Comparison of ENCODE assay signal across 31 cellular contexts in the genomic region with DNA sequence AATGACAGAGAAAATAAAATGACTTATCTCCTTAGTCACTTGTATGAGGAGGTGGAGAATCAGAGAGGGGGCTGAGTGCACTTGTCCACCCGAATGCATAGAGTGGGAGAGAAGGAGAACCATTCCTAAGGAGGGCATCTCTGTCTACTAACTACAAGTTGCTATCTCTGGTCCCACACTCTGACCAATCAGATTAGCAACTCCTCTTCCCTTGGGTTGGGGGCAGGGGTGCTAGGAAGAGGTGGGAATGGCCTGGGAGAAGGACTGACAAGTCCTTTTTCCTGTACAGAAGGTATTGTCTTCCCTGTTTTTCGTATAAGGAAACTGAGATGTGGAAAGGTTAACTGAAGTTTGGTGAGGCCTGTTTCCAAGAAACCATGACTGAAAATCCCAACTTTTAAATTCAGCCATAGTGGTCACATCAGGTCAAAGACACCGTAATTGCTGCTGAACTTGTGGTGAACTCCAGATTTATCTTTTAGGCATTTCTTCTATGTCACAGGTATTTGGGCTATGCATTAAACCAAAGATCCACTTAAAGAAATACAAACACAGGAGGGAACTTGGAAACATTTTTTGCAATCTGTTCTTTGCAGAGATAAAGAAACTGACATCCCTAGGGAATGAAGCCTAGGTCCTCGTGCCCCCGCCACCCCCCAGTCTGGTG.
DNase-seq lines count a peak whose midpoint lies in the region; ATAC-seq, FAIRE-seq and TF ChIP-seq lines count a peak whose summit lies in the region.
"Had no signal": no experiment of that assay in that cellular context is flagged by ENCODE, and none has a peak within 500 bp of the region (broad histone marks: within the 10 kb centered on the region; RNA-seq: fewer than 3 reads in every experiment).

No MANE protein-coding gene starts in this region.

- no peaks in the 10 kb centered on the region for H3K36me3 Mint-ChIP-seq in astrocyte (ENCODE audit: low read depth, unreplicated experiment)
- H3K36me3 Mint-ChIP-seq in CD8-positive, alpha-beta memory T cell: peaks cover 0 to 6% (median 0%) of the 10 kb centered on the region in 3 donors
- H3K36me3 Mint-ChIP-seq: natural killer cell treated with Interleukin-12 subunit alpha and Interleukin-12 subunit beta and Interleukin-15 and Interleukin-18, amount 100 ng/mL, for 72 hours had no signal

- no peaks in the 10 kb centered on the region for H3K27me3 ChIP-seq in cardiac muscle cell
- H3K27me3 ChIP-seq in left ventricle myocardium inferior (ENCODE audit: low read depth): no peaks in the 10 kb centered on the region
- no peaks in the 10 kb centered on the region for H3K27me3 ChIP-seq in astrocyte (ENCODE audit: insufficient read depth, low read length)
- no peaks in the 10 kb centered on the region for H3K27me3 ChIP-seq in CD8-positive, alpha-beta memory T cell (ENCODE audit: insufficient read depth, low read length, poor library complexity, severe bottlenecking)
- H3K27me3 ChIP-seq: ascending aorta, upper lobe of right lung had no signal

- CTCF ChIA-PET in CD8-positive, alpha-beta memory T cell (lab: Charles Lee): interaction anchor here (0.8 kb wide), 1 partner anchor 899 kb away, joined by 3 read pairs; no protein-coding TSS in a partner anchor

- H3K4me2 ChIP-seq in astrocyte (ENCODE audit: low read length): peak overlapping the region; percentile 20

- ATAC-seq in GM19324 (IDR thresholded peaks at IDR 0.05; ENCODE audit: low FRiP score, unreplicated experiment) (no peak), GM21576 (IDR thresholded peaks at IDR 0.05; ENCODE audit: unreplicated experiment) (no peak)
- ATAC-seq: esophagus mucosa; HCT116; lower lobe of right lung; natural killer cell treated with Interleukin-12 subunit alpha and Interleukin-12 subunit beta and Interleukin-15 and Interleukin-18, amount 100 ng/mL, for 72 hours; upper lobe of right lung had no signal

- H4K20me1 ChIP-seq in astrocyte (ENCODE audit: insufficient read depth, low read length): no peaks in the 10 kb centered on the region

- POLR2A ChIA-PET in CD8-positive, alpha-beta memory T cell (lab: Charles Lee): no interaction called here

- no peaks in the 10 kb centered on the region for H3K79me2 ChIP-seq in astrocyte (ENCODE audit: insufficient read depth, low read length)

- H3K4me1 Mint-ChIP-seq in astrocyte (ENCODE audit: low read depth, unreplicated experiment): peaks cover 21% of the 10 kb centered on the region
- H3K4me1 Mint-ChIP-seq in CD8-positive, alpha-beta memory T cell: peaks cover 0 to 7% (median 2%) of the 10 kb centered on the region in 3 donors

- peak overlapping the region; percentile 8 for H3K9ac ChIP-seq in astrocyte (ENCODE audit: low read length)

- H3K4me1 ChIP-seq in cardiac muscle cell (ENCODE audit: low read depth): peaks cover 24% of the 10 kb centered on the region
- peaks cover 27% of the 10 kb centered on the region for H3K4me1 ChIP-seq in left ventricle myocardium inferior
- H3K4me1 ChIP-seq in astrocyte (ENCODE audit: insufficient read depth, low read length): peaks cover 42% of the 10 kb centered on the region
- peaks cover 12% of the 10 kb centered on the region for H3K4me1 ChIP-seq in CD8-positive, alpha-beta memory T cell (ENCODE audit: insufficient read depth, low read length)
- H3K4me1 ChIP-seq: ascending aorta, lower lobe of right lung, upper lobe of right lung had no signal

- H2AFZ ChIP-seq in astrocyte (ENCODE audit: low read depth, low read length): no peak overlapping the region

- TF ChIP-seq CTCF in cardiac muscle cell (IDR thresholded peaks at IDR 0.05; ENCODE audit: low read depth, low read length) (no peak), left ventricle myocardium inferior (IDR thresholded peaks at IDR 0.05; ENCODE audit: borderline replicate concordance) (no peak), astrocyte (IDR thresholded peaks at IDR 0.05; ENCODE audit: insufficient read depth, low read depth, low read length) (no peak)

- H3K27me3 Mint-ChIP-seq in astrocyte (ENCODE audit: low read depth, unreplicated experiment): peaks cover 9% of the 10 kb centered on the region
- H3K27me3 Mint-ChIP-seq in CD8-positive, alpha-beta memory T cell: no peaks in the 10 kb centered on the region
- H3K27me3 Mint-ChIP-seq: activated naive CD8-positive, alpha-beta T cell treated with anti-CD3 and anti-CD28 coated beads for 36 hours; CD4-positive, alpha-beta T cell; natural killer cell treated with Interleukin-12 subunit alpha and Interleukin-12 subunit beta and Interleukin-15 and Interleukin-18, amount 100 ng/mL, for 72 hours had no signal

- H3K4me3 ChIP-seq in cardiac muscle cell (no peak overlapping the region), left ventricle myocardium inferior (no peak overlapping the region), astrocyte (ENCODE audit: insufficient read depth, low read depth, low read length) (no peak overlapping the region)
- H3K4me3 ChIP-seq in CD8-positive, alpha-beta memory T cell (ENCODE audit: low read length): no peak overlapping the region
- H3K4me3 ChIP-seq: ascending aorta, lower lobe of right lung, skin epidermis, upper lobe of right lung had no signal

- H3K4me3 Mint-ChIP-seq in astrocyte (ENCODE audit: unreplicated experiment): no peak overlapping the region
- no peak overlapping the region for H3K4me3 Mint-ChIP-seq in CD8-positive, alpha-beta memory T cell
- H3K4me3 Mint-ChIP-seq: activated naive CD8-positive, alpha-beta T cell treated with anti-CD3 and anti-CD28 coated beads for 36 hours; CD4-positive, alpha-beta T cell; natural killer cell treated with Interleukin-12 subunit alpha and Interleukin-12 subunit beta and Interleukin-15 and Interleukin-18, amount 100 ng/mL, for 72 hours had no signal

- intact Hi-C loops in left ventricle myocardium inferior (cut with micrococcal nuclease): no loop called here

- H3K27ac ChIP-seq in cardiac muscle cell (peak overlapping the region; percentile 83), left ventricle myocardium inferior (replicated peaks) (no peak overlapping the region), astrocyte (ENCODE audit: low read depth, low read length) (peak overlapping the region; percentile 67)
- no peak overlapping the region for H3K27ac ChIP-seq in CD8-positive, alpha-beta memory T cell (ENCODE audit: low read depth, low read length)
- H3K27ac ChIP-seq: ascending aorta, lower lobe of right lung, skin epidermis, upper lobe of right lung, VCaP had no signal

- H3K9me3 ChIP-seq in cardiac muscle cell (ENCODE audit: low read depth) (no peaks in the 10 kb centered on the region), left ventricle myocardium inferior (replicated peaks) (no peaks in the 10 kb centered on the region), astrocyte (ENCODE audit: insufficient read depth, low read depth, low read length) (no peaks in the 10 kb centered on the region)
- no peaks in the 10 kb centered on the region for H3K9me3 ChIP-seq in CD8-positive, alpha-beta memory T cell (ENCODE audit: low read length)
- H3K9me3 ChIP-seq: ascending aorta, lower lobe of right lung, upper lobe of right lung had no signal

- H3K36me3 ChIP-seq in cardiac muscle cell: no peaks in the 10 kb centered on the region
- no peaks in the 10 kb centered on the region for H3K36me3 ChIP-seq in left ventricle myocardium inferior
- H3K36me3 ChIP-seq in astrocyte (ENCODE audit: insufficient read depth, low read length): no peaks in the 10 kb centered on the region
- H3K36me3 ChIP-seq in CD8-positive, alpha-beta memory T cell (ENCODE audit: insufficient read depth, low read length): no peaks in the 10 kb centered on the region
- H3K36me3 ChIP-seq: ascending aorta, lower lobe of right lung, upper lobe of right lung had no signal

- FAIRE-seq in astrocyte (lab: Jason Lieb, UNC): no peak
- FAIRE-seq: frontal cortex, GM12892 had no signal

- DNase-seq in cardiac muscle cell (ENCODE audit: low read depth in 1 of 2, low spot score in 1 of 2) (peak; percentile 53 to 56), left ventricle myocardium inferior (no peak), astrocyte (ENCODE audit: low read depth) (peak; percentile 83), iris pigment epithelial cell (ENCODE audit: low read depth) (peak; percentile 80), activated gamma-delta T cell treated with Interleukin-2 at 50 U/mL for 16 hours (no peak)
- no peak for DNase-seq in CD8-positive, alpha-beta memory T cell
- DNase-seq: 8988T; activated CD4-positive, alpha-beta T cell treated with anti-CD3 and anti-CD28 coated beads for 4 hours; activated effector memory CD4-positive, alpha-beta T cell treated with Interleukin-2 at 50 U/mL for 16 hours; activated naive CD8-positive, alpha-beta T cell treated with anti-CD3 and anti-CD28 coated beads for 36 hours; activated T-cell treated with anti-CD3 and anti-CD28 coated beads, Interleukin-2, amount 50 U/mL, for 1 hour; CD4-positive, alpha-beta T cell; central memory CD4-positive, alpha-beta T cell; Kasumi-1; lower lobe of right lung; NCI-H146; NCI-H82; SIG-M5; stimulated activated naive CD4-positive, alpha-beta T cell; T1000; upper lobe of right lung had no signal

- H3K27ac Mint-ChIP-seq in astrocyte (ENCODE audit: unreplicated experiment): no peak overlapping the region
- H3K27ac Mint-ChIP-seq in CD8-positive, alpha-beta memory T cell: no peak overlapping the region
- H3K27ac Mint-ChIP-seq: activated naive CD8-positive, alpha-beta T cell treated with anti-CD3 and anti-CD28 coated beads for 36 hours; CD4-positive, alpha-beta T cell; natural killer cell treated with Interleukin-12 subunit alpha and Interleukin-12 subunit beta and Interleukin-15 and Interleukin-18, amount 100 ng/mL, for 72 hours had no signal

- peaks cover 5% of the 10 kb centered on the region for H3K9me3 Mint-ChIP-seq in astrocyte (ENCODE audit: unreplicated experiment)
- no peaks in the 10 kb centered on the region for H3K9me3 Mint-ChIP-seq in CD8-positive, alpha-beta memory T cell
- H3K9me3 Mint-ChIP-seq: activated naive CD8-positive, alpha-beta T cell treated with anti-CD3 and anti-CD28 coated beads for 36 hours; CD4-positive, alpha-beta T cell; natural killer cell treated with Interleukin-12 subunit alpha and Interleukin-12 subunit beta and Interleukin-15 and Interleukin-18, amount 100 ng/mL, for 72 hours had no signal

Comparison
In these comparisons a context has a peak if more than half of its experiments do, and no peak if none do; other contexts are left out.
1. DNase-seq: peak in cardiac muscle cell (2 of 2), astrocyte (single experiment) and iris pigment epithelial cell (single experiment); none in left ventricle myocardium inferior (single experiment), activated gamma-delta T cell treated with Interleukin-2 at 50 U/mL for 16 hours (single experiment) and CD8-positive, alpha-beta memory T cell (0 of 5).
2. H3K27ac ChIP-seq: peak in cardiac muscle cell (single experiment) and astrocyte (single experiment); none in left ventricle myocardium inferior (single experiment) and CD8-positive, alpha-beta memory T cell (single experiment).